Comparison of ENCODE assay signal across 8 cellular contexts in genomic region chr19:16496613-16496983, GRCh38. TPM values are rescaled to one million over a fixed set of nuclear protein-coding genes. Genes with fewer than 3 reads are reported as not detected.
DNase-seq lines count a peak whose midpoint lies in the region; ATAC-seq, FAIRE-seq and TF ChIP-seq lines count a peak whose summit lies in the region.

No MANE protein-coding gene starts in this region.

- H3K27me3 ChIP-seq in PC-3 (ENCODE audit: low read length) (no peaks in the 10 kb centered on the region), H1 (replicated peaks in 1 of 4; ENCODE audit: control insufficient read depth in 3 of 4, extremely low read depth in 1 of 4, insufficient read depth in 3 of 4, low read length in 3 of 4) (no peaks in the 10 kb centered on the region)

- TF ChIP-seq EP300 in H1 (IDR thresholded peaks at IDR 0.05; ENCODE audit: borderline replicate concordance in 1 of 2, low read depth in 2 of 2, low read length in 2 of 2) = no peak

- TF ChIP-seq RAD21 in H1 (IDR thresholded peaks at IDR 0.05 in 1 of 2, conservative IDR thresholded peaks at IDR 0.05 in 1 of 2; ENCODE audit: low read depth in 2 of 2, low read length in 2 of 2) = no peak

- peak overlapping the region; percentile 69 for H3K9ac ChIP-seq in PC-3 (ENCODE audit: low read length)
- H3K9ac ChIP-seq in H1 (replicated peaks in 1 of 4; ENCODE audit: extremely low read depth in 1 of 4, low read depth in 3 of 4, low read length in 3 of 4) = peak overlapping the region in 2 of 4 experiments; percentile 13 to 54; a peak in 2 of 7 replicates

- ATAC-seq in PC-3 (peak; percentile 4; the same call in 1 of the 2 replicates), natural killer cell (no peak), GM18873 (IDR thresholded peaks at IDR 0.05; ENCODE audit: low FRiP score, unreplicated experiment) (no peak)

- WGBS in H1 (ENCODE audit: extremely low coverage in 1 of 2, insufficient coverage in 1 of 2, insufficient read length in 1 of 2, insufficient replicate concordance in 2 of 2, low coverage in 1 of 2, low lambda C conversion rate in 2 of 2, missing lambda C conversion rate in 1 of 2), 2 experiments = 67% methylated on average over 16 of the region's 16 CpGs; no CpG with 5 or more reads in 1 of the 2 experiments

- H3K4me1 ChIP-seq in PC-3 (ENCODE audit: insufficient read depth, low read length) (peaks cover 18% of the 10 kb centered on the region), H1 (replicated peaks in 1 of 4; ENCODE audit: control insufficient read depth in 3 of 4, insufficient read depth in 4 of 4, low read length in 3 of 4) (peaks cover 0 to 3% (median under 1%) of the 10 kb centered on the region in 4 experiments; a peak in 2 of 7 replicates)

- H2BK120ac ChIP-seq in H1 (replicated peaks; ENCODE audit: low read depth, low read length) = no peak overlapping the region

- no peak overlapping the region for H2BK12ac ChIP-seq in H1 (ENCODE audit: low read depth, low read length)

- H2BK20ac ChIP-seq in H1 (ENCODE audit: low read length) = no peak overlapping the region

- TF ChIP-seq POLR2A in H1 (IDR thresholded peaks at IDR 0.05; ENCODE audit: control extremely low read depth in 1 of 2, low read depth in 2 of 2, low read length in 2 of 2) = no peak

- peak overlapping the region; percentile 65; the same call in 1 of the 2 replicates for H4K8ac ChIP-seq in H1 (ENCODE audit: extremely low read depth, insufficient read depth, low read length)

- no peak overlapping the region for H2AK5ac ChIP-seq in H1 (ENCODE audit: low read depth, low read length)

- no peaks in the 10 kb centered on the region; the same call in 1 of the 2 replicates for H3K23me2 ChIP-seq in H1 (ENCODE audit: low read depth, low read length)

- H3K79me1 ChIP-seq in H1 (ENCODE audit: low read depth, low read length) = no peaks in the 10 kb centered on the region

- DNase-seq in EL (peak; percentile 71), PC-3 (peak; percentile 53), H1 (ENCODE audit: low read depth in 1 of 2, low spot score in 2 of 2) (peak in 1 of 2 experiments; percentile 48), natural killer cell (no peak), NOMO-1 (lab: John Stamatoyannopoulos, UW; ENCODE audit: unreplicated experiment in 2 of 2) (no peak), cerebellar cortex (ENCODE audit: low spot score) (no peak), activated gamma-delta T cell treated with Interleukin-2 at 50 U/mL for 16 hours (no peak)

- 0 out of 2 replicates have a peak overlapping the region, but pooled peaks have one; percentile 7 for H3K27ac ChIP-seq in PC-3 (ENCODE audit: low read length)
- no peak overlapping the region for H3K27ac ChIP-seq in H1 (ENCODE audit: low read depth, low read length)

- peak overlapping the region; percentile 49 for H3K56ac ChIP-seq in H1 (replicated peaks; ENCODE audit: insufficient read length, low read depth, low read length)

- H3K23ac ChIP-seq in H1 (ENCODE audit: insufficient read length) = no peak overlapping the region

- H3K4me3 ChIP-seq in PC-3 (ENCODE audit: low read length) (peak overlapping the region; percentile 84), H1 (ENCODE audit: extremely low read depth in 1 of 4, insufficient read depth in 2 of 4, low read depth in 3 of 4, low read length in 4 of 4) (peak overlapping the region; percentile 51 to 78 (median 66))

- H3K27me3 Mint-ChIP-seq in natural killer cell (ENCODE audit: low read depth in 2 of 2) = no peaks in the 10 kb centered on the region

- H4K5ac ChIP-seq in H1 (ENCODE audit: insufficient read length, low read depth, low read length) = no peak overlapping the region

- no peak overlapping the region for H3K14ac ChIP-seq in H1 (ENCODE audit: insufficient read length)

- BruUV-seq in PC-3 (replicated peaks; lab: Mats Ljungman, UMichigan) = TSS peak; percentile 63

- no peaks in the 10 kb centered on the region for H3F3A ChIP-seq in PC-3 (ENCODE audit: low read length, unreplicated experiment)

- H3K9me3 ChIP-seq in PC-3 (ENCODE audit: low read length) (no peaks in the 10 kb centered on the region), H1 (ENCODE audit: insufficient read depth in 2 of 2, low read depth in 1 of 2, low read length in 1 of 2) (no peaks in the 10 kb centered on the region)

- FAIRE-seq in H1 (lab: Jason Lieb, UNC) = no peak

- peaks cover 9 to 12% of the 10 kb centered on the region in 2 donors for H3K4me1 Mint-ChIP-seq in natural killer cell

- intact Hi-C loops in PC-3 (cut with micrococcal nuclease) = no loop called here
- intact Hi-C loops in natural killer cell (cut with micrococcal nuclease) = loop anchor here (1.0 kb wide), 2 partner anchors 46 to 47 kb away; partner anchors contain the start of gene CHERP

- no peak overlapping the region for H2BK5ac ChIP-seq in H1 (ENCODE audit: low read depth, low read length)

- H3K36me3 Mint-ChIP-seq in natural killer cell = no peaks in the 10 kb centered on the region

- CTCF ChIA-PET in PC-3 (lab: Charles Lee) (no interaction called here), H1 (lab: Charles Lee; ENCODE audit: partially characterized antibody) (interaction anchor here (1.0 to 1.4 kb wide), 6 partner anchors 17 to 77 kb away, joined by 3 to 5 read pairs (median 3); no protein-coding TSS in a partner anchor)

- H3K4ac ChIP-seq in H1 (replicated peaks; ENCODE audit: insufficient read length, low read depth, low read length) = no peak overlapping the region

- H3K27ac Mint-ChIP-seq in natural killer cell = peak overlapping the region; percentile 91 to 95

- H4K20me1 ChIP-seq in PC-3 (ENCODE audit: low read length) (no peaks in the 10 kb centered on the region), H1 (replicated peaks in 1 of 2; ENCODE audit: control insufficient read depth in 1 of 2, insufficient read depth in 2 of 2, low read length in 2 of 2) (no peaks in the 10 kb centered on the region)

- TF ChIP-seq CTCF in PC-3 (conservative IDR thresholded peaks at IDR 0.05; ENCODE audit: low read depth, low read length) (no peak), H1 (IDR thresholded peaks at IDR 0.05; ENCODE audit: control extremely low read depth in 1 of 3, insufficient read depth in 1 of 3, low read depth in 1 of 3, low read length in 3 of 3) (no peak), natural killer cell (IDR thresholded peaks at IDR 0.05) (no peak)

- no peak overlapping the region for H2BK15ac ChIP-seq in H1 (ENCODE audit: low read length)

- H3K36me3 ChIP-seq in PC-3 (ENCODE audit: low read depth, low read length) (0 out of 2 replicates have a peak, but pooled peaks cover 5% of the 10 kb centered on the region), H1 (ENCODE audit: control insufficient read depth in 2 of 4, insufficient read depth in 4 of 4, low read length in 3 of 4) (0 out of 8 replicates have a peak, but pooled peaks cover 0 to 3% (median 0%) of the 10 kb centered on the region in 4 experiments)

- peak overlapping the region; percentile 91 for H3K4me2 ChIP-seq in PC-3 (ENCODE audit: low read length)
- peak overlapping the region; percentile 60 to 62 for H3K4me2 ChIP-seq in H1 (ENCODE audit: insufficient read depth in 1 of 2, low read depth in 2 of 2, low read length in 2 of 2)

- no peaks in the 10 kb centered on the region for H3K9me2 ChIP-seq in PC-3 (replicated peaks; ENCODE audit: low read length)

- H2AFZ ChIP-seq in PC-3 (ENCODE audit: low read length) = peak overlapping the region; percentile 96
- no peak overlapping the region for H2AFZ ChIP-seq in H1 (ENCODE audit: low read length)

- no peaks in the 10 kb centered on the region for H3K9me3 Mint-ChIP-seq in natural killer cell

- peak overlapping the region; percentile 98 for H3K4me3 Mint-ChIP-seq in natural killer cell

- POLR2A ChIA-PET in PC-3 (lab: Charles Lee; ENCODE audit: unreplicated experiment) = interaction anchor here (0.5 kb wide), 1 partner anchor 73 kb away, joined by 3 read pairs; no protein-coding TSS in a partner anchor
- POLR2A ChIA-PET in H1 (lab: Charles Lee; ENCODE audit: partially characterized antibody) = interaction anchor here (0.9 to 2.1 kb wide), 5 partner anchors 9 to 52 kb away, joined by 3 to 7 read pairs (median 4); no protein-coding TSS in a partner anchor

- H3K18ac ChIP-seq in H1 (ENCODE audit: extremely low read depth, low read length) = no peak overlapping the region

- H4K91ac ChIP-seq in H1 (replicated peaks; ENCODE audit: insufficient read length, low read length) = no peak overlapping the region

- H3K79me2 ChIP-seq in PC-3 (ENCODE audit: low read length) = peaks cover 20% of the 10 kb centered on the region
- 0 out of 4 replicates have a peak, but pooled peaks cover 0 to 3% of the 10 kb centered on the region in 2 experiments for H3K79me2 ChIP-seq in H1 (ENCODE audit: control insufficient read depth in 1 of 2, insufficient read depth in 2 of 2, low read length in 2 of 2)

RNA-seq across cellular contexts. Expression of gene C19orf44, which starts 0.4 kb away (rescaled TPM):
- total RNA-seq in PC-3 (2014; rRNA removed) (2.5 and 5.2 TPM in 2 replicates), natural killer cell (1 to 10 TPM; 1.2 to 2.8 (median 1.4) TPM)
- total RNA-seq in H1 (2021; fragmentation: NEBNext Ultra II Directional; extraction: Animal tissue kit (Norgen Biotek cat#: 25700)) = 4.2 and 4.5 TPM in 2 replicates
- polyA plus RNA-seq in H1 (2011; rRNA removed) = 2.1 and 2.8 TPM in 2 replicates
- polyA plus RNA-seq in H1 (2011; cell fraction: cytosol; rRNA removed) = 3.1 TPM
- polyA plus RNA-seq in H1 (2011; cell fraction: nucleus; rRNA removed) = 4.2 TPM
- 3.6 to 5.5 TPM (median 4.1 TPM) in 4 replicates for polyA plus RNA-seq in H1 (2012, experiment 1 of 2)
- polyA plus RNA-seq in H1 (2012, experiment 2 of 2) = 1.7 TPM
- polyA plus RNA-seq in H1 (2013, experiment 1 of 2) = 3.3 TPM
- 2.9 TPM for polyA plus RNA-seq in H1 (2013, experiment 2 of 2)
- polyA minus RNA-seq in H1 (2011; rRNA and poly(A)+ RNA removed) = 1.9 TPM in 2 replicates
- polyA minus RNA-seq in H1 (2011; cell fraction: cytosol; rRNA and poly(A)+ RNA removed) = 2.9 TPM
- 4.1 TPM for polyA minus RNA-seq in H1 (2011; cell fraction: nucleus; rRNA and poly(A)+ RNA removed)

RNA-seq across cellular contexts. Expression of gene CALR3, which starts 0.6 kb away (rescaled TPM):
- total RNA-seq in PC-3 (2014; rRNA removed) (0.47 TPM in 1 of 2 replicates, not detected in the other), natural killer cell (not detected)
- 0.32 and 0.33 TPM in 2 replicates for total RNA-seq in H1 (2021; fragmentation: NEBNext Ultra II Directional; extraction: Animal tissue kit (Norgen Biotek cat#: 25700))
- polyA plus RNA-seq in H1 (2011; rRNA removed) = 0.11 TPM in 1 of 2 replicates, not detected in the other
- polyA plus RNA-seq in H1 (2011; cell fraction: cytosol; rRNA removed) = 0.30 TPM
- 0.17 TPM for polyA plus RNA-seq in H1 (2011; cell fraction: nucleus; rRNA removed)
- polyA plus RNA-seq in H1 (2012, experiment 1 of 2) = 0.19 to 0.40 TPM (median 0.35 TPM) in 4 replicates
- polyA plus RNA-seq in H1 (2012, experiment 2 of 2) = 0.37 TPM
- 0.55 TPM for polyA plus RNA-seq in H1 (2013, experiment 1 of 2)
- polyA plus RNA-seq in H1 (2013, experiment 2 of 2) = 0.64 TPM
- polyA minus RNA-seq in H1 (2011; rRNA and poly(A)+ RNA removed) = 0.44 TPM in 1 of 2 replicates, not detected in the other
- polyA minus RNA-seq in H1 (2011; cell fraction: cytosol; rRNA and poly(A)+ RNA removed) = not detected
- polyA minus RNA-seq in H1 (2011; cell fraction: nucleus; rRNA and poly(A)+ RNA removed) = not detected

RNA-seq across cellular contexts. Expression of gene EPS15L1, which starts 24.8 kb away (rescaled TPM):
- total RNA-seq in PC-3 (2014; rRNA removed) (18.1 and 23.8 TPM in 2 replicates), natural killer cell (100 to 1,000 TPM in 1 of 3 donors, 10 to 100 TPM in 2; 92.2 to 120 (median 99.3) TPM)
- 36.6 and 37.2 TPM in 2 replicates for total RNA-seq in H1 (2021; fragmentation: NEBNext Ultra II Directional; extraction: Animal tissue kit (Norgen Biotek cat#: 25700))
- polyA plus RNA-seq in H1 (2011; rRNA removed) = 17.6 and 22.4 TPM in 2 replicates
- 15.2 TPM for polyA plus RNA-seq in H1 (2011; cell fraction: cytosol; rRNA removed)
- polyA plus RNA-seq in H1 (2011; cell fraction: nucleus; rRNA removed) = 31.3 TPM
- 29.7 to 35.7 TPM (median 31.8 TPM) in 4 replicates for polyA plus RNA-seq in H1 (2012, experiment 1 of 2)
- 13.3 TPM for polyA plus RNA-seq in H1 (2012, experiment 2 of 2)
- 18.0 TPM for polyA plus RNA-seq in H1 (2013, experiment 1 of 2)
- 17.5 TPM for polyA plus RNA-seq in H1 (2013, experiment 2 of 2)
- polyA minus RNA-seq in H1 (2011; rRNA and poly(A)+ RNA removed) = 19.7 and 27.4 TPM in 2 replicates
- polyA minus RNA-seq in H1 (2011; cell fraction: cytosol; rRNA and poly(A)+ RNA removed) = 28.3 TPM
- polyA minus RNA-seq in H1 (2011; cell fraction: nucleus; rRNA and poly(A)+ RNA removed) = 32.3 TPM

RNA-seq across cellular contexts. Expression of gene CHERP, which starts 45.6 kb away (rescaled TPM):
- total RNA-seq in PC-3 (2014; rRNA removed) (13.4 and 24.2 TPM in 2 replicates), natural killer cell (10 to 100 TPM; 46.5 to 70.8 (median 68.2) TPM)
- total RNA-seq in H1 (2021; fragmentation: NEBNext Ultra II Directional; extraction: Animal tissue kit (Norgen Biotek cat#: 25700)) = 72.5 and 73.7 TPM in 2 replicates
- 13.9 and 23.9 TPM in 2 replicates for polyA plus RNA-seq in H1 (2011; rRNA removed)
- 9.3 TPM for polyA plus RNA-seq in H1 (2011; cell fraction: cytosol; rRNA removed)
- 52.5 TPM for polyA plus RNA-seq in H1 (2011; cell fraction: nucleus; rRNA removed)
- polyA plus RNA-seq in H1 (2012, experiment 1 of 2) = 38.9 to 59.6 TPM (median 54.5 TPM) in 4 replicates
- 37.2 TPM for polyA plus RNA-seq in H1 (2012, experiment 2 of 2)
- 47.6 TPM for polyA plus RNA-seq in H1 (2013, experiment 1 of 2)
- polyA plus RNA-seq in H1 (2013, experiment 2 of 2) = 44.8 TPM
- 6.0 and 8.6 TPM in 2 replicates for polyA minus RNA-seq in H1 (2011; rRNA and poly(A)+ RNA removed)
- 25.3 TPM for polyA minus RNA-seq in H1 (2011; cell fraction: cytosol; rRNA and poly(A)+ RNA removed)
- 26.4 TPM for polyA minus RNA-seq in H1 (2011; cell fraction: nucleus; rRNA and poly(A)+ RNA removed)

Comparison
In these comparisons a context has a peak if more than half of its experiments do, and no peak if none do; other contexts are left out.
1. DNase-seq: peak in EL (single experiment) and PC-3 (single experiment); none in natural killer cell (single experiment), NOMO-1 (0 of 2), cerebellar cortex (single experiment) and activated gamma-delta T cell treated with Interleukin-2 at 50 U/mL for 16 hours (single experiment).